ENCODE assay signal across 25 cellular contexts in genomic region chr3:94735354-94735753, GRCh38.
"Had no signal": no experiment of that assay in that cellular context is flagged by ENCODE, and none has a peak within 500 bp of the region (broad histone marks: within the 10 kb centered on the region; RNA-seq: fewer than 3 reads in every experiment).

No MANE protein-coding gene starts in this region.

- H3K27ac ChIP-seq: body of pancreas, coronary artery, dorsolateral prefrontal cortex, gastroesophageal sphincter, ovary, right lobe of liver, testis had no signal

- H3K4me1 ChIP-seq: body of pancreas, gastroesophageal sphincter, right lobe of liver, testis had no signal

- DNase-seq: activated CD4-positive, alpha-beta T cell treated with anti-CD3 and anti-CD28 coated beads for 36 hours; activated CD4-positive, CD25-positive, alpha-beta regulatory T cell; activated naive CD4-positive, alpha-beta T cell; activated T-cell treated with anti-CD3 and anti-CD28 coated beads for 4 hours; activated T-cell treated with anti-CD3 and anti-CD28 coated beads, Interleukin-2, amount 50 U/mL, for 72 hours; aorta; body of pancreas; dorsolateral prefrontal cortex; effector memory CD4-positive, alpha-beta T cell; hippocampal formation; immature natural killer cell; kidney; left colon; mammary epithelial cell; midbrain; naive thymus-derived CD4-positive, alpha-beta T cell; ovary; right lobe of liver; stimulated activated CD4-positive, alpha-beta T cell treated with anti-CD3 and anti-CD28 coated beads, Interleukin-2, amount 100 ng/mL, for 48 hours; stimulated activated naive CD4-positive, alpha-beta T cell treated with Interleukin-2 at 50 U/mL for 16 hours; testis; trophoblast cell had no signal

- H3K27me3 ChIP-seq: body of pancreas, dorsolateral prefrontal cortex, gastroesophageal sphincter, ovary, right lobe of liver, testis had no signal

- H3K36me3 ChIP-seq: gastroesophageal sphincter, ovary, right lobe of liver had no signal

- H3K9me3 ChIP-seq: body of pancreas, gastroesophageal sphincter, ovary, right lobe of liver, testis had no signal

- ATAC-seq: activated CD4-positive, alpha-beta T cell treated with anti-CD3 and anti-CD28 coated beads for 36 hours; activated naive CD4-positive, alpha-beta T cell treated with anti-CD3 and anti-CD28 coated beads, Interleukin-2, amount 50 U/mL, for 72 hours; activated T-cell treated with anti-CD3 and anti-CD28 coated beads, Interleukin-2, amount 50 U/mL, for 72 hours; body of pancreas; gastroesophageal sphincter; left colon; naive thymus-derived CD4-positive, alpha-beta T cell; right lobe of liver had no signal

- H3K4me3 ChIP-seq: body of pancreas, coronary artery, dorsolateral prefrontal cortex, gastroesophageal sphincter, ovary, right lobe of liver, testis had no signal
